Comparison of ENCODE assay signal across 1 cellular context in the genomic region with DNA sequence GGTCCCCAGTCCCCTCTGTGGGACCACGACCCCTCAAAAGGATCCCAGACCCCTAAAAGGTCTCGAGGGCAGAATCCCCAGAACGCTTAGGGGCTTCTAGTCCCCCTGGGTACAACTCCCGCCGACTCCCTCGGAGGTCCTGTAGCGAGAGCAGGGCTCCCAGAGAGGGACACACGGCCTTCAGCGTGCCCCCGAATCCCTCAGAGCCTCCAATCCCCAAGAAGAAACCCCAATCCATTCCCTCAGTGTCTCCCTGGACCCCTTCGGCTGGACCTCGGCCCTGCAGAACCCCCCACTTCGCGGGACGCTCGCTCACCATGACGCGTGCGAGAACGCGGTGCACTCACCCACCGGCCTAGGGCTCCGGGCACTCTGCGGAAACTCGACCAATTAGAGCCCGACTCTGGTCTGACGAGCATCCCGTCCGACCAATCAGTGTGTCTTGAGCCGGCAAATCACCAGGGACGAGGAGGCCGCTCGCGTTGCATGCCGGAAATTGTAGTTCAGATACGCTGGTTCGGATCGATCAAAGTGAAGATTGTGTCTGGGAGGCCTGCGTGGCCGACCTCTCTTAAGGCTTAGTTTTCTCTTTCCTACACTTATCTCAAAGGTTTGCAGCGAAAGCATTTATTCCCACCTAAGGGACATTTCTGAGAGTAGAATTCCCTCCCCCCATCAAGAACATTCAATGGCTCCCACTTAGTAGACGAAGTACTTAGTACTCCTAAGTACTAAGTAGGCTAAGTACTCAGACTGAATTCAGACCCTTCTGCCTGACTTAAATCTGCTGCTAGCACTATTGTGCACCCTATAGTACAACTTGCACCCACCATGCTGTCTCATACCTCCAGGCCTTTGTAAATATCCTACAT.
TF ChIP-seq lines count a peak whose summit lies in the region.

A gene (minus strand): TSS at position 369 of the 872 bp plus-strand sequence. CDS start 50 bp downstream, at position 319.

TF ChIP-seq in SK-N-SH, 30 proteins besides CTCF, POLR2A, EP300 and RAD21 (continued from another document):
- TF ChIP-seq, protein P1, sequence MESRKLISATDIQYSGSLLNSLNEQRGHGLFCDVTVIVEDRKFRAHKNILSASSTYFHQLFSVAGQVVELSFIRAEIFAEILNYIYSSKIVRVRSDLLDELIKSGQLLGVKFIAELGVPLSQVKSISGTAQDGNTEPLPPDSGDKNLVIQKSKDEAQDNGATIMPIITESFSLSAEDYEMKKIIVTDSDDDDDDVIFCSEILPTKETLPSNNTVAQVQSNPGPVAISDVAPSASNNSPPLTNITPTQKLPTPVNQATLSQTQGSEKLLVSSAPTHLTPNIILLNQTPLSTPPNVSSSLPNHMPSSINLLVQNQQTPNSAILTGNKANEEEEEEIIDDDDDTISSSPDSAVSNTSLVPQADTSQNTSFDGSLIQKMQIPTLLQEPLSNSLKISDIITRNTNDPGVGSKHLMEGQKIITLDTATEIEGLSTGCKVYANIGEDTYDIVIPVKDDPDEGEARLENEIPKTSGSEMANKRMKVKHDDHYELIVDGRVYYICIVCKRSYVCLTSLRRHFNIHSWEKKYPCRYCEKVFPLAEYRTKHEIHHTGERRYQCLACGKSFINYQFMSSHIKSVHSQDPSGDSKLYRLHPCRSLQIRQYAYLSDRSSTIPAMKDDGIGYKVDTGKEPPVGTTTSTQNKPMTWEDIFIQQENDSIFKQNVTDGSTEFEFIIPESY (IDR thresholded peaks at IDR 0.05; ENCODE audit: borderline replicate concordance, low read depth): 0 out of 2 replicates have a peak, but pooled peaks have one; percentile 35
- TF ChIP-seq FOXM1 (IDR thresholded peaks at IDR 0.05; ENCODE audit: low read depth) (no peak), GABPA (IDR thresholded peaks at IDR 0.05; ENCODE audit: low read depth) (peak; percentile 48), RFX5 (IDR thresholded peaks at IDR 0.05; ENCODE audit: low read length) (peak; percentile 73), NFIC (IDR thresholded peaks at IDR 0.05; ENCODE audit: borderline replicate concordance) (no peak), GATA2 (CRISPR knock-in tag; IDR thresholded peaks at IDR 0.05) (peak; percentile 78)
- TF ChIP-seq, protein P2, sequence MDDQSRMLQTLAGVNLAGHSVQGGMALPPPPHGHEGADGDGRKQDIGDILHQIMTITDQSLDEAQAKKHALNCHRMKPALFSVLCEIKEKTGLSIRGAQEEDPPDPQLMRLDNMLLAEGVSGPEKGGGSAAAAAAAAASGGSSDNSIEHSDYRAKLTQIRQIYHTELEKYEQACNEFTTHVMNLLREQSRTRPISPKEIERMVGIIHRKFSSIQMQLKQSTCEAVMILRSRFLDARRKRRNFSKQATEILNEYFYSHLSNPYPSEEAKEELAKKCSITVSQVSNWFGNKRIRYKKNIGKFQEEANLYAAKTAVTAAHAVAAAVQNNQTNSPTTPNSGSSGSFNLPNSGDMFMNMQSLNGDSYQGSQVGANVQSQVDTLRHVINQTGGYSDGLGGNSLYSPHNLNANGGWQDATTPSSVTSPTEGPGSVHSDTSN (IDR thresholded peaks at IDR 0.05): peak; percentile 100
